ENCODE assay signal across 1 cellular context in the genomic region with DNA sequence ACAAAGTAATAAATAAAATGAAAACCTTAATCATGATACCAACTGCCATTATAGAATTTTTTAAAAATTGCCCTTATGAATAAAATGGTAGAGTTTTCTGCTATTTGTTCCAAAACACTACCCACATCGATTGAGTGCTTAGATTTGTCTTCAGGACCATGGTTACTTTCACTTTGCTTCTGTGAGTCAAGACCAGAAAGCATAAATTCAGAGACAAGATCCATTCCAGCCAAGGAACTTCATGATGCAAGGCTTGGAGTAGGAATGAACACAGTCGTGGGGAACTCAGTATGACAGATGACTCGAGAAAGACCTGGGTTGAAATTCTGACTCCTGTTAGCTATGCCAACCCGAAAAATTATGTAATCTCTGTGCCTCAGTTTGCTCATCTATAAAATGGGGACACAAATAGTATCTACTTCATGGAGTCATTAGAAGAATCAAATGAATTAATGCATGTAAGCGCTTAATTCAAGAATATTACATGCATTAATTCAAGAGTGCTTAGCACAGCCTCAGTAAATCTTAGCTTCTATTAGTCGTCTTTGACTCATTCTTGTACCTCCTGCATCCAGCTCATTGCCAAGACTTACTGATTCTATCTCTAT.
A peak's percentile ranks its signal among the peaks of the same experiment; 100 is the strongest.
TF ChIP-seq lines count a peak whose summit lies in the region.

No MANE protein-coding gene starts in this region.

TF ChIP-seq in K562, 482 proteins besides CTCF, POLR2A, EP300 and RAD21 (continued from another document and continues in another):
- TF ChIP-seq, protein P1, sequence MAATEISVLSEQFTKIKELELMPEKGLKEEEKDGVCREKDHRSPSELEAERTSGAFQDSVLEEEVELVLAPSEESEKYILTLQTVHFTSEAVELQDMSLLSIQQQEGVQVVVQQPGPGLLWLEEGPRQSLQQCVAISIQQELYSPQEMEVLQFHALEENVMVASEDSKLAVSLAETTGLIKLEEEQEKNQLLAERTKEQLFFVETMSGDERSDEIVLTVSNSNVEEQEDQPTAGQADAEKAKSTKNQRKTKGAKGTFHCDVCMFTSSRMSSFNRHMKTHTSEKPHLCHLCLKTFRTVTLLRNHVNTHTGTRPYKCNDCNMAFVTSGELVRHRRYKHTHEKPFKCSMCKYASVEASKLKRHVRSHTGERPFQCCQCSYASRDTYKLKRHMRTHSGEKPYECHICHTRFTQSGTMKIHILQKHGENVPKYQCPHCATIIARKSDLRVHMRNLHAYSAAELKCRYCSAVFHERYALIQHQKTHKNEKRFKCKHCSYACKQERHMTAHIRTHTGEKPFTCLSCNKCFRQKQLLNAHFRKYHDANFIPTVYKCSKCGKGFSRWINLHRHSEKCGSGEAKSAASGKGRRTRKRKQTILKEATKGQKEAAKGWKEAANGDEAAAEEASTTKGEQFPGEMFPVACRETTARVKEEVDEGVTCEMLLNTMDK (IDR thresholded peaks at IDR 0.05; ENCODE audit: borderline replicate concordance, insufficient read depth, low read depth, low read length, poor library complexity, severe bottlenecking) = no peak
- TF ChIP-seq ZEB2 (IDR thresholded peaks at IDR 0.05) (no peak), CREBBP (IDR thresholded peaks at IDR 0.05; ENCODE audit: low read depth, low read length) (no peak), TFAM (CRISPR knock-in tag; conservative IDR thresholded peaks at IDR 0.05) (no peak), ZNF586 (CRISPR knock-in tag; conservative IDR thresholded peaks at IDR 0.05) (no peak), MTA1 (IDR thresholded peaks at IDR 0.05; ENCODE audit: borderline replicate concordance) (no peak), ZKSCAN1 (IDR thresholded peaks at IDR 0.05; ENCODE audit: low read depth, low read length) (no peak), FOXA1 (IDR thresholded peaks at IDR 0.05; ENCODE audit: borderline replicate concordance) (no peak), XRCC4 (IDR thresholded peaks at IDR 0.05; ENCODE audit: extremely low read depth, insufficient read depth, insufficient read length) (no peak), HSF4 (CRISPR knock-in tag; IDR thresholded peaks at IDR 0.05; ENCODE audit: borderline replicate concordance) (no peak), ZNF57 (CRISPR knock-in tag; IDR thresholded peaks at IDR 0.05) (no peak), KLF1 (tag; IDR thresholded peaks at IDR 0.05) (no peak), RAD51 (IDR thresholded peaks at IDR 0.05; ENCODE audit: borderline replicate concordance, low read depth) (no peak), TEAD1 (CRISPR knock-in tag; IDR thresholded peaks at IDR 0.05) (no peak), FOXK2 (conservative IDR thresholded peaks at IDR 0.05 in 1 of 2, IDR thresholded peaks at IDR 0.05 in 1 of 2; ENCODE audit: low read depth in 2 of 2) (no peak), ILF3 (IDR thresholded peaks at IDR 0.05; ENCODE audit: borderline replicate concordance) (no peak), HDAC2 (IDR thresholded peaks at IDR 0.05) (peak; percentile 97), MXI1 (IDR thresholded peaks at IDR 0.05; ENCODE audit: low read depth, low read length) (no peak)
- TF ChIP-seq, protein P2, sequence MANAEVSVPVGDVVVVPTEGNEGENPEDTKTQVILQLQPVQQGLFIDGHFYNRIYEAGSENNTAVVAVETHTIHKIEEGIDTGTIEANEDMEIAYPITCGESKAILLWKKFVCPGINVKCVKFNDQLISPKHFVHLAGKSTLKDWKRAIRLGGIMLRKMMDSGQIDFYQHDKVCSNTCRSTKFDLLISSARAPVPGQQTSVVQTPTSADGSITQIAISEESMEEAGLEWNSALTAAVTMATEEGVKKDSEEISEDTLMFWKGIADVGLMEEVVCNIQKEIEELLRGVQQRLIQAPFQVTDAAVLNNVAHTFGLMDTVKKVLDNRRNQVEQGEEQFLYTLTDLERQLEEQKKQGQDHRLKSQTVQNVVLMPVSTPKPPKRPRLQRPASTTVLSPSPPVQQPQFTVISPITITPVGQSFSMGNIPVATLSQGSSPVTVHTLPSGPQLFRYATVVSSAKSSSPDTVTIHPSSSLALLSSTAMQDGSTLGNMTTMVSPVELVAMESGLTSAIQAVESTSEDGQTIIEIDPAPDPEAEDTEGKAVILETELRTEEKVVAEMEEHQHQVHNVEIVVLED (CRISPR knock-in tag; IDR thresholded peaks at IDR 0.05) = no peak
- TF ChIP-seq, protein P3, sequence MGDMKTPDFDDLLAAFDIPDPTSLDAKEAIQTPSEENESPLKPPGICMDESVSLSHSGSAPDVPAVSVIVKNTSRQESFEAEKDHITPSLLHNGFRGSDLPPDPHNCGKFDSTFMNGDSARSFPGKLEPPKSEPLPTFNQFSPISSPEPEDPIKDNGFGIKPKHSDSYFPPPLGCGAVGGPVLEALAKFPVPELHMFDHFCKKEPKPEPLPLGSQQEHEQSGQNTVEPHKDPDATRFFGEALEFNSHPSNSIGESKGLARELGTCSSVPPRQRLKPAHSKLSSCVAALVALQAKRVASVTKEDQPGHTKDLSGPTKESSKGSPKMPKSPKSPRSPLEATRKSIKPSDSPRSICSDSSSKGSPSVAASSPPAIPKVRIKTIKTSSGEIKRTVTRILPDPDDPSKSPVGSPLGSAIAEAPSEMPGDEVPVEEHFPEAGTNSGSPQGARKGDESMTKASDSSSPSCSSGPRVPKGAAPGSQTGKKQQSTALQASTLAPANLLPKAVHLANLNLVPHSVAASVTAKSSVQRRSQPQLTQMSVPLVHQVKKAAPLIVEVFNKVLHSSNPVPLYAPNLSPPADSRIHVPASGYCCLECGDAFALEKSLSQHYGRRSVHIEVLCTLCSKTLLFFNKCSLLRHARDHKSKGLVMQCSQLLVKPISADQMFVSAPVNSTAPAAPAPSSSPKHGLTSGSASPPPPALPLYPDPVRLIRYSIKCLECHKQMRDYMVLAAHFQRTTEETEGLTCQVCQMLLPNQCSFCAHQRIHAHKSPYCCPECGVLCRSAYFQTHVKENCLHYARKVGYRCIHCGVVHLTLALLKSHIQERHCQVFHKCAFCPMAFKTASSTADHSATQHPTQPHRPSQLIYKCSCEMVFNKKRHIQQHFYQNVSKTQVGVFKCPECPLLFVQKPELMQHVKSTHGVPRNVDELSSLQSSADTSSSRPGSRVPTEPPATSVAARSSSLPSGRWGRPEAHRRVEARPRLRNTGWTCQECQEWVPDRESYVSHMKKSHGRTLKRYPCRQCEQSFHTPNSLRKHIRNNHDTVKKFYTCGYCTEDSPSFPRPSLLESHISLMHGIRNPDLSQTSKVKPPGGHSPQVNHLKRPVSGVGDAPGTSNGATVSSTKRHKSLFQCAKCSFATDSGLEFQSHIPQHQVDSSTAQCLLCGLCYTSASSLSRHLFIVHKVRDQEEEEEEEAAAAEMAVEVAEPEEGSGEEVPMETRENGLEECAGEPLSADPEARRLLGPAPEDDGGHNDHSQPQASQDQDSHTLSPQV (IDR thresholded peaks at IDR 0.05) = no peak
- TF ChIP-seq, protein P4, sequence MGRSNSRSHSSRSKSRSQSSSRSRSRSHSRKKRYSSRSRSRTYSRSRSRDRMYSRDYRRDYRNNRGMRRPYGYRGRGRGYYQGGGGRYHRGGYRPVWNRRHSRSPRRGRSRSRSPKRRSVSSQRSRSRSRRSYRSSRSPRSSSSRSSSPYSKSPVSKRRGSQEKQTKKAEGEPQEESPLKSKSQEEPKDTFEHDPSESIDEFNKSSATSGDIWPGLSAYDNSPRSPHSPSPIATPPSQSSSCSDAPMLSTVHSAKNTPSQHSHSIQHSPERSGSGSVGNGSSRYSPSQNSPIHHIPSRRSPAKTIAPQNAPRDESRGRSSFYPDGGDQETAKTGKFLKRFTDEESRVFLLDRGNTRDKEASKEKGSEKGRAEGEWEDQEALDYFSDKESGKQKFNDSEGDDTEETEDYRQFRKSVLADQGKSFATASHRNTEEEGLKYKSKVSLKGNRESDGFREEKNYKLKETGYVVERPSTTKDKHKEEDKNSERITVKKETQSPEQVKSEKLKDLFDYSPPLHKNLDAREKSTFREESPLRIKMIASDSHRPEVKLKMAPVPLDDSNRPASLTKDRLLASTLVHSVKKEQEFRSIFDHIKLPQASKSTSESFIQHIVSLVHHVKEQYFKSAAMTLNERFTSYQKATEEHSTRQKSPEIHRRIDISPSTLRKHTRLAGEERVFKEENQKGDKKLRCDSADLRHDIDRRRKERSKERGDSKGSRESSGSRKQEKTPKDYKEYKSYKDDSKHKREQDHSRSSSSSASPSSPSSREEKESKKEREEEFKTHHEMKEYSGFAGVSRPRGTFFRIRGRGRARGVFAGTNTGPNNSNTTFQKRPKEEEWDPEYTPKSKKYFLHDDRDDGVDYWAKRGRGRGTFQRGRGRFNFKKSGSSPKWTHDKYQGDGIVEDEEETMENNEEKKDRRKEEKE (IDR thresholded peaks at IDR 0.05; ENCODE audit: borderline replicate concordance in 1 of 2, control insufficient read depth in 1 of 2, low read depth in 2 of 2, low read length in 1 of 2) = no peak
- TF ChIP-seq, protein P5, sequence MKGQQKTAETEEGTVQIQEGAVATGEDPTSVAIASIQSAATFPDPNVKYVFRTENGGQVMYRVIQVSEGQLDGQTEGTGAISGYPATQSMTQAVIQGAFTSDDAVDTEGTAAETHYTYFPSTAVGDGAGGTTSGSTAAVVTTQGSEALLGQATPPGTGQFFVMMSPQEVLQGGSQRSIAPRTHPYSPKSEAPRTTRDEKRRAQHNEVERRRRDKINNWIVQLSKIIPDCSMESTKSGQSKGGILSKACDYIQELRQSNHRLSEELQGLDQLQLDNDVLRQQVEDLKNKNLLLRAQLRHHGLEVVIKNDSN (CRISPR knock-in tag; IDR thresholded peaks at IDR 0.05) = no peak
- TF ChIP-seq, protein P6, sequence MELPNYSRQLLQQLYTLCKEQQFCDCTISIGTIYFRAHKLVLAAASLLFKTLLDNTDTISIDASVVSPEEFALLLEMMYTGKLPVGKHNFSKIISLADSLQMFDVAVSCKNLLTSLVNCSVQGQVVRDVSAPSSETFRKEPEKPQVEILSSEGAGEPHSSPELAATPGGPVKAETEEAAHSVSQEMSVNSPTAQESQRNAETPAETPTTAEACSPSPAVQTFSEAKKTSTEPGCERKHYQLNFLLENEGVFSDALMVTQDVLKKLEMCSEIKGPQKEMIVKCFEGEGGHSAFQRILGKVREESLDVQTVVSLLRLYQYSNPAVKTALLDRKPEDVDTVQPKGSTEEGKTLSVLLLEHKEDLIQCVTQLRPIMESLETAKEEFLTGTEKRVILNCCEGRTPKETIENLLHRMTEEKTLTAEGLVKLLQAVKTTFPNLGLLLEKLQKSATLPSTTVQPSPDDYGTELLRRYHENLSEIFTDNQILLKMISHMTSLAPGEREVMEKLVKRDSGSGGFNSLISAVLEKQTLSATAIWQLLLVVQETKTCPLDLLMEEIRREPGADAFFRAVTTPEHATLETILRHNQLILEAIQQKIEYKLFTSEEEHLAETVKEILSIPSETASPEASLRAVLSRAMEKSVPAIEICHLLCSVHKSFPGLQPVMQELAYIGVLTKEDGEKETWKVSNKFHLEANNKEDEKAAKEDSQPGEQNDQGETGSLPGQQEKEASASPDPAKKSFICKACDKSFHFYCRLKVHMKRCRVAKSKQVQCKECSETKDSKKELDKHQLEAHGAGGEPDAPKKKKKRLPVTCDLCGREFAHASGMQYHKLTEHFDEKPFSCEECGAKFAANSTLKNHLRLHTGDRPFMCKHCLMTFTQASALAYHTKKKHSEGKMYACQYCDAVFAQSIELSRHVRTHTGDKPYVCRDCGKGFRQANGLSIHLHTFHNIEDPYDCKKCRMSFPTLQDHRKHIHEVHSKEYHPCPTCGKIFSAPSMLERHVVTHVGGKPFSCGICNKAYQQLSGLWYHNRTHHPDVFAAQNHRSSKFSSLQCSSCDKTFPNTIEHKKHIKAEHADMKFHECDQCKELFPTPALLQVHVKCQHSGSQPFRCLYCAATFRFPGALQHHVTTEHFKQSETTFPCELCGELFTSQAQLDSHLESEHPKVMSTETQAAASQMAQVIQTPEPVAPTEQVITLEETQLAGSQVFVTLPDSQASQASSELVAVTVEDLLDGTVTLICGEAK (IDR thresholded peaks at IDR 0.05) = no peak
- TF ChIP-seq, protein P6 (CRISPR knock-in tag; IDR thresholded peaks at IDR 0.05) = no peak
- TF ChIP-seq, protein P7, sequence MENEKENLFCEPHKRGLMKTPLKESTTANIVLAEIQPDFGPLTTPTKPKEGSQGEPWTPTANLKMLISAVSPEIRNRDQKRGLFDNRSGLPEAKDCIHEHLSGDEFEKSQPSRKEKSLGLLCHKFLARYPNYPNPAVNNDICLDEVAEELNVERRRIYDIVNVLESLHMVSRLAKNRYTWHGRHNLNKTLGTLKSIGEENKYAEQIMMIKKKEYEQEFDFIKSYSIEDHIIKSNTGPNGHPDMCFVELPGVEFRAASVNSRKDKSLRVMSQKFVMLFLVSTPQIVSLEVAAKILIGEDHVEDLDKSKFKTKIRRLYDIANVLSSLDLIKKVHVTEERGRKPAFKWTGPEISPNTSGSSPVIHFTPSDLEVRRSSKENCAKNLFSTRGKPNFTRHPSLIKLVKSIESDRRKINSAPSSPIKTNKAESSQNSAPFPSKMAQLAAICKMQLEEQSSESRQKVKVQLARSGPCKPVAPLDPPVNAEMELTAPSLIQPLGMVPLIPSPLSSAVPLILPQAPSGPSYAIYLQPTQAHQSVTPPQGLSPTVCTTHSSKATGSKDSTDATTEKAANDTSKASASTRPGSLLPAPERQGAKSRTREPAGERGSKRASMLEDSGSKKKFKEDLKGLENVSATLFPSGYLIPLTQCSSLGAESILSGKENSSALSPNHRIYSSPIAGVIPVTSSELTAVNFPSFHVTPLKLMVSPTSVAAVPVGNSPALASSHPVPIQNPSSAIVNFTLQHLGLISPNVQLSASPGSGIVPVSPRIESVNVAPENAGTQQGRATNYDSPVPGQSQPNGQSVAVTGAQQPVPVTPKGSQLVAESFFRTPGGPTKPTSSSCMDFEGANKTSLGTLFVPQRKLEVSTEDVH (IDR thresholded peaks at IDR 0.05; ENCODE audit: low read depth, partially characterized antibody) = no peak
